8 cellular contexts compared by ENCODE assay signal in genomic region chr15:56917652-56918045, GRCh38. TPM values are rescaled to one million over a fixed set of nuclear protein-coding genes. Genes with fewer than 3 reads are reported as not detected.
A peak's percentile ranks its signal among the peaks of the same experiment; 100 is the strongest.
DNase-seq lines count a peak whose midpoint lies in the region; ATAC-seq, FAIRE-seq and TF ChIP-seq lines count a peak whose summit lies in the region.

No MANE protein-coding gene starts in this region.

- ATAC-seq in CD4-positive, alpha-beta T cell (ENCODE audit: poor library complexity): no peak
- peak; percentile 1 for ATAC-seq in HG03439 (IDR thresholded peaks at IDR 0.05; ENCODE audit: unreplicated experiment)
- peak; percentile 2; the same call in 2 of the 3 replicates for ATAC-seq in GM12878
- ATAC-seq in stimulated activated naive B cell treated with anti-CD40 and anti-IgM and Interleukin-4, amounts not matched to agents 10 μg/mL and 1 μg/mL and 100 μg/mL, for 72 hours (replicated peaks): peak in 1 of 2 donors; percentile 4
- ATAC-seq in HG03139 (IDR thresholded peaks at IDR 0.05; ENCODE audit: unreplicated experiment): no peak
- ATAC-seq in GM21619 (IDR thresholded peaks at IDR 0.05; ENCODE audit: unreplicated experiment): no peak

- no peaks in the 10 kb centered on the region for H3K9me3 Mint-ChIP-seq in CD4-positive, alpha-beta T cell
- H3K9me3 Mint-ChIP-seq in stimulated activated naive B cell treated with anti-CD40 and anti-IgM and Interleukin-4, amounts not matched to agents 10 μg/mL and 1 μg/mL and 100 μg/mL, for 72 hours: no peaks in the 10 kb centered on the region

- peak overlapping the region; percentile 86 for H2AFZ ChIP-seq in GM12878 (ENCODE audit: control insufficient read depth, low read depth, low read length)
- peak overlapping the region; percentile 74 for H2AFZ ChIP-seq in keratinocyte (ENCODE audit: control insufficient read depth, low read length)

- TF ChIP-seq EP300 in GM12878 (IDR thresholded peaks at IDR 0.05; ENCODE audit: borderline replicate concordance in 1 of 2, control insufficient read depth in 1 of 2, low read depth in 2 of 2, low read length in 2 of 2): no peak

- H3K27me3 ChIP-seq in CD4-positive, alpha-beta T cell (ENCODE audit: control insufficient read depth, insufficient read depth, low read length): no peaks in the 10 kb centered on the region
- H3K27me3 ChIP-seq in GM12878 (replicated peaks in 1 of 2; ENCODE audit: control insufficient read depth in 2 of 2, insufficient read depth in 2 of 2, low read length in 1 of 2): no peaks in the 10 kb centered on the region
- no peaks in the 10 kb centered on the region for H3K27me3 ChIP-seq in keratinocyte (ENCODE audit: control insufficient read depth, extremely low read depth, insufficient read depth, low read length)

- peaks cover 42% of the 10 kb centered on the region for H3K4me1 Mint-ChIP-seq in CD4-positive, alpha-beta T cell (ENCODE audit: low read depth)
- H3K4me1 Mint-ChIP-seq in stimulated activated naive B cell treated with anti-CD40 and anti-IgM and Interleukin-4, amounts not matched to agents 10 μg/mL and 1 μg/mL and 100 μg/mL, for 72 hours: peaks cover 12 to 23% of the 10 kb centered on the region in 2 donors

- H3K36me3 Mint-ChIP-seq in CD4-positive, alpha-beta T cell (ENCODE audit: low read depth): peaks cover 20% of the 10 kb centered on the region
- peaks cover 3 to 4% of the 10 kb centered on the region in 2 donors for H3K36me3 Mint-ChIP-seq in stimulated activated naive B cell treated with anti-CD40 and anti-IgM and Interleukin-4, amounts not matched to agents 10 μg/mL and 1 μg/mL and 100 μg/mL, for 72 hours

- no peaks in the 10 kb centered on the region for H3K27me3 Mint-ChIP-seq in CD4-positive, alpha-beta T cell
- no peaks in the 10 kb centered on the region for H3K27me3 Mint-ChIP-seq in stimulated activated naive B cell treated with anti-CD40 and anti-IgM and Interleukin-4, amounts not matched to agents 10 μg/mL and 1 μg/mL and 100 μg/mL, for 72 hours

- peak overlapping the region; percentile 91 for H3K27ac Mint-ChIP-seq in CD4-positive, alpha-beta T cell
- H3K27ac Mint-ChIP-seq in stimulated activated naive B cell treated with anti-CD40 and anti-IgM and Interleukin-4, amounts not matched to agents 10 μg/mL and 1 μg/mL and 100 μg/mL, for 72 hours: peak overlapping the region; percentile 90

- no peak for TF ChIP-seq CTCF in CD4-positive, alpha-beta T cell (IDR thresholded peaks at IDR 0.05)
- TF ChIP-seq CTCF in GM12878 (IDR thresholded peaks at IDR 0.05 in 2 of 3, conservative IDR thresholded peaks at IDR 0.05 in 1 of 3; ENCODE audit: control insufficient read depth in 2 of 3, extremely low read depth in 1 of 3, insufficient read depth in 1 of 3, low read depth in 3 of 3, low read length in 3 of 3) (no peak), keratinocyte (optimal IDR thresholded peaks at IDR 0.05 in 1 of 3, IDR thresholded peaks at IDR 0.05 in 1 of 3, conservative IDR thresholded peaks at IDR 0.05 in 1 of 3; ENCODE audit: extremely low read depth in 1 of 3, insufficient read depth in 2 of 3, low read length in 3 of 3) (no peak)

- CTCF ChIA-PET in CD4-positive, alpha-beta T cell (lab: Charles Lee): interaction anchor here (0.9 to 1.3 kb wide), 7 partner anchors 10 to 389 kb away, joined by 3 to 5 read pairs (median 3); no protein-coding TSS in a partner anchor
- CTCF ChIA-PET in GM12878 (lab: Yijun Ruan, JAX): interaction anchor here (0.8 to 3.3 kb wide), 19 partner anchors 9 to 389 kb away, joined by 3 to 14 read pairs (median 3); no protein-coding TSS in a partner anchor

- peak overlapping the region; percentile 91 for H3K4me3 Mint-ChIP-seq in CD4-positive, alpha-beta T cell
- H3K4me3 Mint-ChIP-seq in stimulated activated naive B cell treated with anti-CD40 and anti-IgM and Interleukin-4, amounts not matched to agents 10 μg/mL and 1 μg/mL and 100 μg/mL, for 72 hours: peak overlapping the region; percentile 85 to 89

- WGBS in GM12878 (ENCODE audit: insufficient coverage, insufficient replicate concordance, low lambda C conversion rate, missing lambda C conversion rate): 60% methylated on average over 8 of the region's 9 CpGs

- SMC1A ChIA-PET in GM12878 (lab: Charles Lee; ENCODE audit: uncharacterized antibody, unreplicated experiment): interaction anchor here (0.9 to 1.9 kb wide), 9 partner anchors 9 to 230 kb away, joined by 3 to 8 read pairs (median 3); no protein-coding TSS in a partner anchor

- no TSS peak for BruUV-seq in GM12878 (replicated peaks; lab: Mats Ljungman, UMichigan)

- H3K9me1 ChIP-seq in keratinocyte (ENCODE audit: control insufficient read depth, extremely low read depth, insufficient read depth, low read length): no peaks in the 10 kb centered on the region

- DNase-seq in CD4-positive, alpha-beta T cell: no peak
- no peak for DNase-seq in GM12878 (ENCODE audit: low read depth, low spot score)
- no peak for DNase-seq in keratinocyte (ENCODE audit: low read depth, low spot score)
- DNase-seq in stimulated activated naive B cell treated with anti-CD40 and anti-IgM and Interleukin-4, amounts not matched to agents 10 μg/mL and 1 μg/mL and 100 μg/mL, for 72 hours: no peak
- DNase-seq in UCSD-AML1 (lab: John Stamatoyannopoulos, UW; ENCODE audit: unreplicated experiment): no peak

- peaks cover 42% of the 10 kb centered on the region for H3K79me2 ChIP-seq in GM12878 (ENCODE audit: control insufficient read depth, insufficient read depth, low read length)
- H3K79me2 ChIP-seq in keratinocyte (ENCODE audit: control insufficient read depth, insufficient read depth, low read length): peaks cover 29% of the 10 kb centered on the region

- H3K4me2 ChIP-seq in GM12878 (ENCODE audit: control insufficient read depth, insufficient read depth) (peak overlapping the region; percentile 98), keratinocyte (ENCODE audit: control insufficient read depth, extremely low read depth, insufficient read depth, low read depth, low read length) (peak overlapping the region; percentile 88)

- H3K9ac ChIP-seq in GM12878 (ENCODE audit: control insufficient read depth, insufficient read depth, low read length) (peak overlapping the region; percentile 92), keratinocyte (ENCODE audit: control insufficient read depth, extremely low read depth, insufficient read depth, low read length) (peak overlapping the region; percentile 93)

- no peak for TF ChIP-seq POLR2A in GM12878 (IDR thresholded peaks at IDR 0.05; ENCODE audit: low read depth, low read length)

- H3K4me3 ChIP-seq in GM12878 (peak overlapping the region; percentile 86), keratinocyte (ENCODE audit: control insufficient read depth in 2 of 3, extremely low read depth in 1 of 3, insufficient read depth in 2 of 3, low read depth in 1 of 3, low read length in 3 of 3) (peak overlapping the region; percentile 75 to 93 (median 89))

- FAIRE-seq in GM12878 (lab: Jason Lieb, UNC) (no peak), keratinocyte (lab: Jason Lieb, UNC) (no peak)

- in situ Hi-C loops in GM12878 (cut with MboI): loop anchor here (10.0 kb wide), 1 partner anchor 387 kb away; no protein-coding TSS in a partner anchor

- H3K4me1 ChIP-seq in GM12878 (ENCODE audit: control insufficient read depth, insufficient read depth, low read length) (no peaks in the 10 kb centered on the region; the same call in 1 of the 2 replicates), keratinocyte (ENCODE audit: control insufficient read depth, extremely low read depth, insufficient read depth, low read length) (peaks cover 11% of the 10 kb centered on the region)

- TF ChIP-seq RAD21 in GM12878 (IDR thresholded peaks at IDR 0.05; ENCODE audit: insufficient read depth, low read depth, low read length): no peak

- dilution Hi-C loops in keratinocyte (cut with MboI; ENCODE audit: extremely low pct_ligation_motif_present, low sequenced_read_pairs): no loop called here

- peak overlapping the region; percentile 71 for H3K27ac ChIP-seq in CD4-positive, alpha-beta T cell (ENCODE audit: low read depth, low read length)
- peak overlapping the region; percentile 69 for H3K27ac ChIP-seq in GM12878 (ENCODE audit: control insufficient read depth, insufficient read depth)
- H3K27ac ChIP-seq in keratinocyte (ENCODE audit: control insufficient read depth, insufficient read depth, low read length): peak overlapping the region; percentile 77

- RAD21 ChIA-PET in GM12878 (lab: Charles Lee; ENCODE audit: unreplicated experiment): interaction anchor here (0.7 to 1.5 kb wide), 7 partner anchors 9 to 229 kb away, joined by 3 to 7 read pairs (median 5); no protein-coding TSS in a partner anchor

- intact Hi-C loops in CD4-positive, alpha-beta T cell (cut with DNase I, micrococcal nuclease): loop anchor here (1.0 to 10.0 kb wide), 7 partner anchors 30 to 390 kb away; partner anchors contain the start of gene ZNF280D (in 1 of the 2)
- intact Hi-C loops in GM12878 (cut with micrococcal nuclease; ENCODE audit: unreplicated experiment): loop anchor here (1.0 to 10.0 kb wide), 4 partner anchors 30 to 385 kb away; no protein-coding TSS in a partner anchor

- H4K20me1 ChIP-seq in GM12878 (ENCODE audit: control insufficient read depth, insufficient read depth): no peaks in the 10 kb centered on the region
- no peaks in the 10 kb centered on the region for H4K20me1 ChIP-seq in keratinocyte (ENCODE audit: control insufficient read depth, extremely low read depth, insufficient read depth, low read length)

- H3K36me3 ChIP-seq in GM12878 (ENCODE audit: control insufficient read depth in 2 of 2, insufficient read depth in 2 of 2, low read length in 1 of 2) (no peaks in the 10 kb centered on the region), keratinocyte (ENCODE audit: control insufficient read depth in 2 of 2, extremely low read depth in 1 of 2, insufficient read depth in 2 of 2, low read length in 2 of 2) (no peaks in the 10 kb centered on the region)

- no peaks in the 10 kb centered on the region for H3K9me3 ChIP-seq in CD4-positive, alpha-beta T cell (ENCODE audit: control insufficient read depth, low read length)
- H3K9me3 ChIP-seq in GM12878 (replicated peaks; ENCODE audit: control insufficient read depth, insufficient read depth, low read length) (no peaks in the 10 kb centered on the region; the same call in 2 of the 3 replicates), keratinocyte (ENCODE audit: control insufficient read depth, low read depth, low read length) (no peaks in the 10 kb centered on the region)

- POLR2A ChIA-PET in CD4-positive, alpha-beta T cell (lab: Charles Lee): interaction anchor here (0.6 to 3.9 kb wide), 18 partner anchors 9 to 1720 kb away, joined by 3 to 69 read pairs (median 6); partner anchors contain the start of gene ZNF280D
- POLR2A ChIA-PET in GM12878 (lab: Charles Lee): interaction anchor here (0.6 kb wide), 1 partner anchor 41 kb away, joined by 10 read pairs; no protein-coding TSS in a partner anchor

RNA-seq across cellular contexts. Expression of gene TCF12, which starts 0.8 kb away (rescaled TPM):
- total RNA-seq in CD4-positive, alpha-beta T cell: 10 to 100 TPM; 54.0 TPM
- 192 and 220 TPM in 2 replicates for total RNA-seq in GM12878 (2013; cell fraction: nucleolus; rRNA removed)
- 70.9 and 72.5 TPM in 2 replicates for total RNA-seq in GM12878 (2014; rRNA removed)
- 47.1 and 51.2 TPM in 2 replicates for total RNA-seq in GM12878 (2014; rRNA removed; fragmentation: Illumina TruSeq; extraction: Trizol)
- total RNA-seq in GM12878 (2021): 66.5 and 68.1 TPM in 2 replicates
- polyA plus RNA-seq in GM12878 (2011; ENCODE audit: low read depth): 8.0 TPM
- 43.4 and 69.3 TPM in 2 replicates for polyA plus RNA-seq in GM12878 (2011; rRNA removed)
- 52.1 and 60.9 TPM in 2 replicates for polyA plus RNA-seq in GM12878 (2011; cell fraction: cytosol; rRNA removed)
- 62.3 and 64.0 TPM in 2 replicates for polyA plus RNA-seq in GM12878 (2011; cell fraction: nucleus; rRNA removed)
- 13.1 and 20.3 TPM in 2 replicates for polyA plus RNA-seq in GM12878 (2012)
- polyA plus RNA-seq in GM12878 (2014; fragmentation: Illumina TruSeq; extraction: Trizol): 55.7 and 72.5 TPM in 2 replicates
- 1 to 10 TPM; 8.2 to 9.0 TPM for polyA plus RNA-seq in GM12878 (2014; fragmentation: Nextera tagmentation; extraction: Ambion mirVana)
- polyA plus RNA-seq in GM12878 (2014; rRNA removed): 36.4 and 43.1 TPM in 2 replicates
- polyA plus RNA-seq in GM12878 (2016; fragmentation: Nextera tagmentation; extraction: Ambion mirVana): 10 to 100 TPM; 48.9 to 50.1 TPM
- 75.6 and 114 TPM in 2 replicates for polyA minus RNA-seq in GM12878 (2011; rRNA and poly(A)+ RNA removed)
- polyA minus RNA-seq in GM12878 (2011; cell fraction: cytosol; rRNA and poly(A)+ RNA removed): 19.0 and 31.8 TPM in 2 replicates
- polyA minus RNA-seq in GM12878 (2011; cell fraction: nucleus; rRNA and poly(A)+ RNA removed): 55.2 and 99.8 TPM in 2 replicates
- polyA plus RNA-seq in keratinocyte: 43.3 to 64.2 TPM (median 48.3 TPM) in 3 replicates
- 45.5 TPM for polyA plus RNA-seq in keratinocyte (2011; ENCODE audit: low read depth)
- polyA plus RNA-seq in keratinocyte (2011; cell fraction: cytosol; rRNA removed): 33.9 and 63.2 TPM in 2 replicates
- polyA plus RNA-seq in keratinocyte (2011; cell fraction: nucleus; rRNA removed): 40.4 and 42.5 TPM in 2 replicates
- polyA plus RNA-seq in keratinocyte (2012; ENCODE audit: low replicate concordance): 13.8 and 27.6 TPM in 2 replicates
- 66.2 to 137 TPM (median 103 TPM) in 3 replicates for polyA minus RNA-seq in keratinocyte
- polyA minus RNA-seq in keratinocyte (2011; cell fraction: cytosol; rRNA and poly(A)+ RNA removed): 25.9 TPM
- polyA minus RNA-seq in keratinocyte (2011; cell fraction: nucleus; rRNA and poly(A)+ RNA removed): 43.2 and 105 TPM in 2 replicates

Comparison
In these comparisons a context has a peak if more than half of its experiments do, and no peak if none do; other contexts are left out.
1. ATAC-seq: peak in HG03439 (single experiment) and GM12878 (single experiment); none in CD4-positive, alpha-beta T cell (single experiment), HG03139 (single experiment) and GM21619 (single experiment).
2. Peak in every context shown above with its lines, with median percentiles within 50 percentile points of each other: H3K27ac ChIP-seq.